ENCODE assay signal across 8 cellular contexts in genomic region chr15:92655178-92655995, GRCh38. TPM values are rescaled to one million over a fixed set of nuclear protein-coding genes. Genes with fewer than 3 reads are reported as not detected.
DNase-seq lines count a peak whose midpoint lies in the region; ATAC-seq, FAIRE-seq and TF ChIP-seq lines count a peak whose summit lies in the region.

Gene FAM174B (minus strand): TSS chr15:92655775.

- CTCF ChIA-PET in GM10248 (lab: Yijun Ruan, JAX), result interaction anchor here (1.0 to 1.7 kb wide), 4 partner anchors 36 to 134 kb away, joined by 3 to 8 read pairs (median 4); no protein-coding TSS in a partner anchor

- H3K27me3 ChIP-seq in astrocyte (ENCODE audit: insufficient read depth, low read length) (peaks cover 18% of the 10 kb centered on the region), iPS-20b (ENCODE audit: insufficient read depth, low read length) (peaks cover 19% of the 10 kb centered on the region), skeletal muscle tissue (ENCODE audit: control insufficient read depth in 3 of 3, insufficient read depth in 3 of 3, low read length in 3 of 3) (peaks cover 0 to 3% (median 0%) of the 10 kb centered on the region in 3 donors)

- ATAC-seq in GM21825 (IDR thresholded peaks at IDR 0.05; ENCODE audit: unreplicated experiment), result peak; percentile 62
- ATAC-seq in HG02763 (IDR thresholded peaks at IDR 0.05; ENCODE audit: unreplicated experiment), result no peak
- ATAC-seq in HG02623 (IDR thresholded peaks at IDR 0.05; ENCODE audit: unreplicated experiment), result no peak

- H3K9me3 ChIP-seq in astrocyte (ENCODE audit: insufficient read depth, low read depth, low read length), result no peaks in the 10 kb centered on the region
- 0 out of 2 replicates have a peak, but pooled peaks cover 4% of the 10 kb centered on the region for H3K9me3 ChIP-seq in iPS-20b (ENCODE audit: insufficient read depth, low read depth, low read length)
- no peaks in the 10 kb centered on the region for H3K9me3 ChIP-seq in skeletal muscle tissue (ENCODE audit: control insufficient read depth in 3 of 3, low read length in 3 of 3)

- H3K4me1 ChIP-seq in astrocyte (ENCODE audit: insufficient read depth, low read length) (peaks cover 4% of the 10 kb centered on the region), iPS-20b (ENCODE audit: insufficient read depth, low read length) (peaks cover 10% of the 10 kb centered on the region; the same call in 1 of the 2 replicates), skeletal muscle tissue (ENCODE audit: control insufficient read depth in 3 of 3, insufficient read depth in 3 of 3, low read length in 3 of 3) (peaks cover 20 to 25% (median 20%) of the 10 kb centered on the region in 3 donors)

- peaks cover 15% of the 10 kb centered on the region for H3K27me3 Mint-ChIP-seq in astrocyte (ENCODE audit: low read depth, unreplicated experiment)

- peaks cover 9% of the 10 kb centered on the region for H3K9me3 Mint-ChIP-seq in astrocyte (ENCODE audit: unreplicated experiment)

- H3K27ac Mint-ChIP-seq in astrocyte (ENCODE audit: unreplicated experiment), result peak within 1 kb of the TSS; percentile 34

- H3K79me2 ChIP-seq in astrocyte (ENCODE audit: insufficient read depth, low read length), result no peaks in the 10 kb centered on the region

- H3K36me3 ChIP-seq in astrocyte (ENCODE audit: insufficient read depth, low read length) (no peaks in the 10 kb centered on the region), iPS-20b (ENCODE audit: insufficient read depth, low read depth, low read length) (peaks cover 3% of the 10 kb centered on the region; the same call in 1 of the 2 replicates), skeletal muscle tissue (ENCODE audit: control insufficient read depth in 3 of 3, insufficient read depth in 3 of 3, low read length in 3 of 3) (peaks cover 0 to 4% (median 0%) of the 10 kb centered on the region in 3 donors)

- DNase-seq in GM10248 (ENCODE audit: extremely low spot score), result peak; percentile 63
- DNase-seq in NCI-H774 (lab: John Stamatoyannopoulos, UW), result peak; percentile 55
- DNase-seq in astrocyte (ENCODE audit: low read depth), result peak; percentile 39

- H3K27ac ChIP-seq in astrocyte (ENCODE audit: low read depth, low read length) (no peak within 1 kb of the TSS), iPS-20b (ENCODE audit: low read length) (no peak within 1 kb of the TSS), skeletal muscle tissue (ENCODE audit: low read depth, low read length) (no peak within 1 kb of the TSS)

- H4K20me1 ChIP-seq in astrocyte (ENCODE audit: insufficient read depth, low read length), result peaks cover 6% of the 10 kb centered on the region

- peak within 1 kb of the TSS; percentile 84 for H3K4me3 Mint-ChIP-seq in astrocyte (ENCODE audit: unreplicated experiment)

- TF ChIP-seq CTCF in GM10248 (IDR thresholded peaks at IDR 0.05; ENCODE audit: control extremely low read depth, extremely low read depth, low read depth, missing control alignments) (no peak), astrocyte (IDR thresholded peaks at IDR 0.05; ENCODE audit: insufficient read depth, low read depth, low read length) (no peak)

- peak within 1 kb of the TSS; percentile 44 for H3K4me3 ChIP-seq in astrocyte (ENCODE audit: insufficient read depth, low read depth, low read length)
- peak within 1 kb of the TSS; percentile 61; the same call in 1 of the 2 replicates for H3K4me3 ChIP-seq in iPS-20b (ENCODE audit: low read length)
- peak within 1 kb of the TSS; percentile 63 to 78 (median 77) for H3K4me3 ChIP-seq in skeletal muscle tissue (ENCODE audit: low read length in 3 of 3)

- H3K9ac ChIP-seq in astrocyte (ENCODE audit: low read length) (peak within 1 kb of the TSS; percentile 37), iPS-20b (ENCODE audit: low read depth, low read length) (peak within 1 kb of the TSS; percentile 44; the same call in 1 of the 2 replicates), skeletal muscle tissue (ENCODE audit: low read depth in 1 of 3, low read length in 3 of 3) (peak within 1 kb of the TSS; percentile 60 to 81 (median 69))

- POLR2A ChIA-PET in GM10248 (lab: Yijun Ruan, JAX), result interaction anchor here (0.6 to 1.1 kb wide), 2 partner anchors 10 to 73 kb away, joined by 3 read pairs; no protein-coding TSS in a partner anchor

- H3K4me1 Mint-ChIP-seq in astrocyte (ENCODE audit: low read depth, unreplicated experiment), result peaks cover 4% of the 10 kb centered on the region

- no peak for FAIRE-seq in astrocyte (lab: Jason Lieb, UNC)

- H3K4me2 ChIP-seq in astrocyte (ENCODE audit: low read length), result peak within 1 kb of the TSS; percentile 83

- peaks cover 4% of the 10 kb centered on the region for H3K36me3 Mint-ChIP-seq in astrocyte (ENCODE audit: low read depth, unreplicated experiment)

- H2AFZ ChIP-seq in astrocyte (ENCODE audit: low read depth, low read length), result peak within 1 kb of the TSS; percentile 78

RNA-seq across cellular contexts. Expression of gene FAM174B, which starts in this region (rescaled TPM):
- total RNA-seq in astrocyte, result 10.2 and 11.2 TPM in 2 replicates
- total RNA-seq in skeletal muscle tissue, result 8.4 TPM
